8 cellular contexts compared by ENCODE assay signal in genomic region chr6:133553652-133554051, GRCh38.
DNase-seq lines count a peak whose midpoint lies in the region; TF ChIP-seq lines count a peak whose summit lies in the region.

No MANE protein-coding gene starts in this region.

- H3K36me3 ChIP-seq in HAP-1 (replicated peaks) = no peaks in the 10 kb centered on the region
- H3K36me3 ChIP-seq in left ventricle myocardium inferior = no peaks in the 10 kb centered on the region
- no peaks in the 10 kb centered on the region for H3K36me3 ChIP-seq in smooth muscle cell (ENCODE audit: low read depth)

- no peaks in the 10 kb centered on the region for H3F3A ChIP-seq in smooth muscle cell (ENCODE audit: low read depth)

- intact Hi-C loops in left ventricle myocardium inferior (cut with micrococcal nuclease) = loop anchor here (5.0 kb wide), 1 partner anchor 721 kb away; no protein-coding TSS in a partner anchor

- H3K4me1 ChIP-seq in HAP-1 (peaks cover 10% of the 10 kb centered on the region), left ventricle myocardium inferior (peaks cover 22% of the 10 kb centered on the region), smooth muscle cell (ENCODE audit: low read depth) (peaks cover 24% of the 10 kb centered on the region)

- peak; percentile 1 for DNase-seq in NCI-H510A treated with DMSO at 0.1 percent for 48 hours (lab: John Stamatoyannopoulos, UW)
- DNase-seq in NCI-H510A (lab: John Stamatoyannopoulos, UW) = no peak
- DNase-seq in HAP-1 (ENCODE audit: low spot score in 2 of 2) = peak; percentile 69 to 70
- peak; percentile 56 for DNase-seq in NCI-H146 treated with DMSO at 0.1 percent for 48 hours (lab: John Stamatoyannopoulos, UW; ENCODE audit: unreplicated experiment)
- DNase-seq in activated CD4-positive, alpha-beta T cell treated with anti-CD3 and anti-CD28 coated beads, Interleukin-2, amount 50 U/mL, for 48 hours = peak; percentile 11 to 26
- no peak for DNase-seq in left ventricle myocardium inferior
- no peak for DNase-seq in smooth muscle cell (lab: John Stamatoyannopoulos, UW; ENCODE audit: unreplicated experiment)
- DNase-seq in activated effector memory CD4-positive, alpha-beta T cell treated with Interleukin-2 at 50 U/mL for 16 hours = no peak

- H4K20me1 ChIP-seq in smooth muscle cell (ENCODE audit: low read depth) = no peaks in the 10 kb centered on the region

- H3K9ac ChIP-seq in smooth muscle cell (ENCODE audit: low read depth) = no peak overlapping the region

- 21% methylated on average over 4 of the region's 4 CpGs for WGBS in smooth muscle cell (ENCODE audit: low lambda C conversion rate)

- H3K4me2 ChIP-seq in smooth muscle cell = no peak overlapping the region

- no peaks in the 10 kb centered on the region for H3K79me2 ChIP-seq in smooth muscle cell (ENCODE audit: low read depth)

- H3K27ac ChIP-seq in left ventricle myocardium inferior (replicated peaks) (no peak overlapping the region), smooth muscle cell (ENCODE audit: low read depth) (no peak overlapping the region)

- H2AFZ ChIP-seq in smooth muscle cell (ENCODE audit: low read depth) = no peak overlapping the region

- H3K4me3 ChIP-seq in HAP-1 (no peak overlapping the region), left ventricle myocardium inferior (no peak overlapping the region), smooth muscle cell (no peak overlapping the region)

- H3K27me3 ChIP-seq in HAP-1 (ENCODE audit: low read depth) = no peaks in the 10 kb centered on the region
- H3K27me3 ChIP-seq in left ventricle myocardium inferior (ENCODE audit: low read depth) = no peaks in the 10 kb centered on the region
- H3K27me3 ChIP-seq in smooth muscle cell (ENCODE audit: low read depth) = no peaks in the 10 kb centered on the region

- peak; percentile 68 for TF ChIP-seq CTCF in left ventricle myocardium inferior (IDR thresholded peaks at IDR 0.05; ENCODE audit: borderline replicate concordance)
- peak; percentile 64 for TF ChIP-seq CTCF in smooth muscle cell (IDR thresholded peaks at IDR 0.05; ENCODE audit: borderline replicate concordance, insufficient read depth, poor library complexity, severe bottlenecking)

- H3K9me3 ChIP-seq in HAP-1 (no peaks in the 10 kb centered on the region), left ventricle myocardium inferior (replicated peaks) (peaks cover 4% of the 10 kb centered on the region), smooth muscle cell (replicated peaks; ENCODE audit: low read depth) (no peaks in the 10 kb centered on the region)

- in situ Hi-C loops in HAP-1 (cut with MboI; ENCODE audit: low sequenced_read_pairs) = loop anchor here (10.0 to 25.0 kb wide), 4 partner anchors 366 to 729 kb away; no protein-coding TSS in a partner anchor

Comparison
In these comparisons a context has a peak if more than half of its experiments do, and no peak if none do; other contexts are left out.
1. DNase-seq: peak in NCI-H510A treated with DMSO at 0.1 percent for 48 hours (single experiment), HAP-1 (2 of 2), NCI-H146 treated with DMSO at 0.1 percent for 48 hours (single experiment) and activated CD4-positive, alpha-beta T cell treated with anti-CD3 and anti-CD28 coated beads, Interleukin-2, amount 50 U/mL, for 48 hours (2 of 2); none in NCI-H510A (single experiment), left ventricle myocardium inferior (single experiment), smooth muscle cell (single experiment) and activated effector memory CD4-positive, alpha-beta T cell treated with Interleukin-2 at 50 U/mL for 16 hours (single experiment).